ENCODE assay signal across 20 cellular contexts in the genomic region with DNA sequence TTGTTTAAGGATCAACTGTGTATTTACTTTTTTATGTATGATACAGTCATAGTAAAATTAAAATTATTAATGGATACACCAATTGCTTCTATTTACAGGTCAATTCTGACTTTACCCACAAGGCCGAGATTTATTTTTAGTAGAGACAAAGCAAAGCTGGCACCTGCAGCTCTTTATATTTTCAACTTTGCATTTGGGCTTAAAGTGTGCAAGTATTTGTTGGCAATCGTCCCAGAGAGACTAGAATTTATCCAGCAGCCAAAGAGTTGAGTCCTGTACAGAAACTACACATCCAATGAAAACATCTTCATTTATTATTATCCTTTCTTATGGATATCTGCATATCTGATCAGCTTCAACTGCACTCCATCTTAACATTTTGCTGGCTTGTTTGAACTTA.
"Had no signal": no experiment of that assay in that cellular context is flagged by ENCODE, and none has a peak within 500 bp of the region (broad histone marks: within the 10 kb centered on the region; RNA-seq: fewer than 3 reads in every experiment).

No MANE protein-coding gene starts in this region.

- H3K4me3 ChIP-seq: PC-9, Peyer's patch, SJSA1, SK-N-MC had no signal

- DNase-seq: KBM-7, MM.1S, NCI-H1092 treated with DMSO at 0.1 percent for 48 hours, NCI-H1436, NCI-H187, NCI-H2029, NCI-H2081 treated with DMSO at 0.1 percent for 48 hours, NCI-H2171, NCI-H226, NCI-H524, NCI-H526 treated with DMSO at 0.1 percent for 48 hours, NCI-H748 treated with DMSO at 0.1 percent for 48 hours, OCI-M1, PC-9, Peyer's patch, Right ventricle myocardium superior, SIG-M5, SW 1271 had no signal

- H3K9me3 ChIP-seq: Peyer's patch had no signal

- H3K4me2 ChIP-seq: PC-9 had no signal

- H3K36me3 ChIP-seq: Peyer's patch, SJSA1 had no signal

- H2AFZ ChIP-seq: PC-9 had no signal

- H3K4me1 ChIP-seq: Peyer's patch had no signal

- H3K27ac ChIP-seq: PC-9, Peyer's patch, SJSA1, SK-N-MC had no signal

- H3K27me3 ChIP-seq: Peyer's patch, SJSA1 had no signal
